In the genomic region with DNA sequence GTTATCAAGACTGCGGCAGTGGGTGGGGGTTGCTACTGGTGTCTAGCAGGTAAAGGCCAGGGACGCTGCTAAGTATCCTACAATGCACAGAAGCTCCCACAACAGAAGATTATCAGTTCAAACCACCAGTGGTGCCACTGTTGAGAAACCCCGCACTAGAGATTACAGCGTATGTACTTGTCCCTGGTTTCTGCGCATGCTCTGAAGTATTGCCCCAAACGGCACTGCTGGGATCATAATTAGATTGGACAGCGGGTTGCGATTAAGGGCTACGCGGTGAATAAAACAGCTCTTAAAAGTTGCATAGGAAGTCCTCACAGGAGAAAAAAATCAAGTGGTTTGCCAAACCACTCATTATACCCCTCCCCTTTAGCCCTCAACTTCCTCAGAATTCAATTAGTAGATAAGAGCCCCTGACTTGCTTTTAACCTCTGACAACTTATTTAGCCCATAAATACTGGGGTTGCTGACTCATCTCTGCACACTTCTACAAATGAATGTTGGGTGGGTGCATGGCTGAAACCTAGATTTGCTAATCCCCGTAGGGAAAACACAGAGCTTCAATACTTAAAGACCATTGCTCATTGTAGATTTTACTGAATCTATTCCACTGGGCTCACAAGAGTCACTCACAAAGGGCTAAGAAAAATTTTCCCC, we compare ENCODE assay signal across 1 cellular context.
TF ChIP-seq lines count a peak whose summit lies in the region.

No MANE protein-coding gene starts in this region.

TF ChIP-seq in HEK293, 187 proteins besides CTCF, POLR2A, EP300 and RAD21 (continued from another document):
- TF ChIP-seq SP7 (tag by site-specific recombination; IDR thresholded peaks at IDR 0.05) (peak; percentile 100), SALL2 (tag by site-specific recombination; IDR thresholded peaks at IDR 0.05; ENCODE audit: borderline replicate concordance) (no peak), PATZ1 (tag by site-specific recombination; IDR thresholded peaks at IDR 0.05) (peak; percentile 58; the same call in 1 of the 2 replicates), ZNF621 (tag by site-specific recombination; IDR thresholded peaks at IDR 0.05) (no peak), ZBTB10 (tag by site-specific recombination; IDR thresholded peaks at IDR 0.05) (no peak), ZNF768 (tag by site-specific recombination; IDR thresholded peaks at IDR 0.05) (no peak), ZNF776 (tag by site-specific recombination; IDR thresholded peaks at IDR 0.05; ENCODE audit: borderline replicate concordance) (no peak), ZBTB21 (tag by site-specific recombination; IDR thresholded peaks at IDR 0.05) (peak; percentile 55; the same call in 1 of the 2 replicates), ZNF707 (tag by site-specific recombination; IDR thresholded peaks at IDR 0.05) (no peak), ZNF292 (tag by site-specific recombination; IDR thresholded peaks at IDR 0.05; ENCODE audit: borderline replicate concordance, low read depth) (no peak), OVOL3 (tag by site-specific recombination; IDR thresholded peaks at IDR 0.05) (no peak), BCL11B (tag by site-specific recombination; IDR thresholded peaks at IDR 0.05; ENCODE audit: low read depth) (no peak), ZBTB8A (tag by site-specific recombination; IDR thresholded peaks at IDR 0.05) (peak; percentile 71), ZNF501 (tag by site-specific recombination; IDR thresholded peaks at IDR 0.05) (no peak), ZNF660 (tag by site-specific recombination; IDR thresholded peaks at IDR 0.05) (peak; percentile 85), ZFP3 (tag by site-specific recombination; IDR thresholded peaks at IDR 0.05; ENCODE audit: low read depth) (no peak), ZNF335 (tag by site-specific recombination; conservative IDR thresholded peaks at IDR 0.05) (0 out of 2 replicates have a peak, but pooled peaks have one; percentile 23), ZNF211 (tag by site-specific recombination; IDR thresholded peaks at IDR 0.05; ENCODE audit: low read depth) (no peak), ZNF433 (tag by site-specific recombination; IDR thresholded peaks at IDR 0.05; ENCODE audit: low read depth) (no peak), ZNF670 (tag by site-specific recombination; IDR thresholded peaks at IDR 0.05; ENCODE audit: low read depth) (no peak), ZNF629 (tag by site-specific recombination; IDR thresholded peaks at IDR 0.05) (peak; percentile 70), ZXDB (tag by site-specific recombination; IDR thresholded peaks at IDR 0.05) (peak; percentile 73), ZNF398 (tag by site-specific recombination; IDR thresholded peaks at IDR 0.05) (peak; percentile 60), HOXC10 (CRISPR knock-in tag; IDR thresholded peaks at IDR 0.05) (no peak), WT1 (tag by site-specific recombination; IDR thresholded peaks at IDR 0.05) (no peak), ZSCAN30 (tag by site-specific recombination; IDR thresholded peaks at IDR 0.05) (no peak), TCF7L2 (IDR thresholded peaks at IDR 0.05; ENCODE audit: borderline replicate concordance, low read depth, low read length) (peak; percentile 81), ZNF544 (tag by site-specific recombination; IDR thresholded peaks at IDR 0.05) (no peak), REPIN1 (tag by site-specific recombination; IDR thresholded peaks at IDR 0.05; ENCODE audit: low read depth) (no peak), ZNF514 (tag by site-specific recombination; IDR thresholded peaks at IDR 0.05) (no peak), ZNF677 (tag by site-specific recombination; IDR thresholded peaks at IDR 0.05) (no peak), ZNF600 (tag by site-specific recombination; IDR thresholded peaks at IDR 0.05) (no peak), ZNF341 (tag by site-specific recombination; IDR thresholded peaks at IDR 0.05; ENCODE audit: low read depth) (no peak), ZNF654 (tag by site-specific recombination; IDR thresholded peaks at IDR 0.05; ENCODE audit: low read depth) (no peak)
- TF ChIP-seq, protein P1, sequence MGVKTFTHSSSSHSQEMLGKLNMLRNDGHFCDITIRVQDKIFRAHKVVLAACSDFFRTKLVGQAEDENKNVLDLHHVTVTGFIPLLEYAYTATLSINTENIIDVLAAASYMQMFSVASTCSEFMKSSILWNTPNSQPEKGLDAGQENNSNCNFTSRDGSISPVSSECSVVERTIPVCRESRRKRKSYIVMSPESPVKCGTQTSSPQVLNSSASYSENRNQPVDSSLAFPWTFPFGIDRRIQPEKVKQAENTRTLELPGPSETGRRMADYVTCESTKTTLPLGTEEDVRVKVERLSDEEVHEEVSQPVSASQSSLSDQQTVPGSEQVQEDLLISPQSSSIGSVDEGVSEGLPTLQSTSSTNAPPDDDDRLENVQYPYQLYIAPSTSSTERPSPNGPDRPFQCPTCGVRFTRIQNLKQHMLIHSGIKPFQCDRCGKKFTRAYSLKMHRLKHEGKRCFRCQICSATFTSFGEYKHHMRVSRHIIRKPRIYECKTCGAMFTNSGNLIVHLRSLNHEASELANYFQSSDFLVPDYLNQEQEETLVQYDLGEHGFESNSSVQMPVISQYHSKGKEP (tag by site-specific recombination; IDR thresholded peaks at IDR 0.05): peak; percentile 77
- TF ChIP-seq, protein P2, sequence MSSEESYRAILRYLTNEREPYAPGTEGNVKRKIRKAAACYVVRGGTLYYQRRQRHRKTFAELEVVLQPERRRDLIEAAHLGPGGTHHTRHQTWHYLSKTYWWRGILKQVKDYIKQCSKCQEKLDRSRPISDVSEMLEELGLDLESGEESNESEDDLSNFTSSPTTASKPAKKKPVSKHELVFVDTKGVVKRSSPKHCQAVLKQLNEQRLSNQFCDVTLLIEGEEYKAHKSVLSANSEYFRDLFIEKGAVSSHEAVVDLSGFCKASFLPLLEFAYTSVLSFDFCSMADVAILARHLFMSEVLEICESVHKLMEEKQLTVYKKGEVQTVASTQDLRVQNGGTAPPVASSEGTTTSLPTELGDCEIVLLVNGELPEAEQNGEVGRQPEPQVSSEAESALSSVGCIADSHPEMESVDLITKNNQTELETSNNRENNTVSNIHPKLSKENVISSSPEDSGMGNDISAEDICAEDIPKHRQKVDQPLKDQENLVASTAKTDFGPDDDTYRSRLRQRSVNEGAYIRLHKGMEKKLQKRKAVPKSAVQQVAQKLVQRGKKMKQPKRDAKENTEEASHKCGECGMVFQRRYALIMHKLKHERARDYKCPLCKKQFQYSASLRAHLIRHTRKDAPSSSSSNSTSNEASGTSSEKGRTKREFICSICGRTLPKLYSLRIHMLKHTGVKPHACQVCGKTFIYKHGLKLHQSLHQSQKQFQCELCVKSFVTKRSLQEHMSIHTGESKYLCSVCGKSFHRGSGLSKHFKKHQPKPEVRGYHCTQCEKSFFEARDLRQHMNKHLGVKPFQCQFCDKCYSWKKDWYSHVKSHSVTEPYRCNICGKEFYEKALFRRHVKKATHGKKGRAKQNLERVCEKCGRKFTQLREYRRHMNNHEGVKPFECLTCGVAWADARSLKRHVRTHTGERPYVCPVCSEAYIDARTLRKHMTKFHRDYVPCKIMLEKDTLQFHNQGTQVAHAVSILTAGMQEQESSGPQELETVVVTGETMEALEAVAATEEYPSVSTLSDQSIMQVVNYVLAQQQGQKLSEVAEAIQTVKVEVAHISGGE (tag by site-specific recombination; conservative IDR thresholded peaks at IDR 0.05; ENCODE audit: low read depth): no peak
- TF ChIP-seq, protein P3, sequence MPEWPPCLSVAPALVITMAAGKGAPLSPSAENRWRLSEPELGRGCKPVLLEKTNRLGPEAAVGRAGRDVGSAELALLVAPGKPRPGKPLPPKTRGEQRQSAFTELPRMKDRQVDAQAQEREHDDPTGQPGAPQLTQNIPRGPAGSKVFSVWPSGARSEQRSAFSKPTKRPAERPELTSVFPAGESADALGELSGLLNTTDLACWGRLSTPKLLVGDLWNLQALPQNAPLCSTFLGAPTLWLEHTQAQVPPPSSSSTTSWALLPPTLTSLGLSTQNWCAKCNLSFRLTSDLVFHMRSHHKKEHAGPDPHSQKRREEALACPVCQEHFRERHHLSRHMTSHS (tag by site-specific recombination; IDR thresholded peaks at IDR 0.05): 0 out of 2 replicates have a peak, but pooled peaks have one; percentile 30
